Comparison of ENCODE assay signal across 16 cellular contexts in the genomic region with DNA sequence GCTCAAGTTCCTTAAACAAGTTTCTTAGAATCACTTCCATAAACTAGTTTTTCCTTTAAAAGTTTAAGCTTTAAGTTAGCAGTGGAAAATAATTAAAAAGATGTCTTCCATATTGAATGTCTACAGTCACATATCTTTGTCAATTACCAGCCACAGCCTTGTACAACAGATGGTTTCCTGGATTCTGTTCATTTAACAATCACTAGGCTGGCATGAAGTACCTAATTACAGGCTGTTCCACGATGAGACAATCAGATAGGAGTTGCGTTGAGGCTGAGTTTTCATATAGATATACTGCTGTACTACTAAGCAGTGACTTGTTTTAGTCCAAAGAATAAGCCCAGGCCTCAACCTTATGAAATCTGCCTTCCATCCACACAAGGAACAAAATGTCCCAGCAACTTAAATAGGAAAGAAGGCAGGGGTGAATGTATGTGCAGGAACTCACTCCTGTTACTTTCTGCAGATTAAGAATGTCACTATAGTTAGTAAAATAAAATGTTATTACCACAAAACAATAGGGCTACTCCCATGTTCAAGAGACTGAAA.
DNase-seq lines count a peak whose midpoint lies in the region; ATAC-seq and TF ChIP-seq lines count a peak whose summit lies in the region.
"Had no signal": no experiment of that assay in that cellular context is flagged by ENCODE, and none has a peak within 500 bp of the region (broad histone marks: within the 10 kb centered on the region; RNA-seq: fewer than 3 reads in every experiment).

No MANE protein-coding gene starts in this region.

- ATAC-seq in GM21526 (IDR thresholded peaks at IDR 0.05; ENCODE audit: low FRiP score, unreplicated experiment) = no peak
- ATAC-seq: left lung; stimulated activated effector memory CD8-positive, alpha-beta T cell treated with anti-CD3 and anti-CD28 coated beads, Interleukin-12 subunit alpha, Interleukin-12 subunit beta, amount 100 ng/mL, for 72 hours had no signal

- in situ Hi-C loops in transverse colon (cut with MboI; ENCODE audit: low pct_ligation_motif_present in 1 of 4, low pct_unique_long_range_greater_than_20kb in 1 of 4, low sequenced_read_pairs in 3 of 4) = no loop called here

- no peak for TF ChIP-seq EP300 in transverse colon (IDR thresholded peaks at IDR 0.05; ENCODE audit: low read depth)

- no peak for TF ChIP-seq POLR2A in transverse colon (IDR thresholded peaks at IDR 0.05)

- H3K4me1 ChIP-seq in transverse colon = peaks cover 0 to 31% (median 4%) of the 10 kb centered on the region in 4 donors
- H3K4me1 ChIP-seq: left lung, testis had no signal

- H3K27me3 ChIP-seq in transverse colon = no peaks in the 10 kb centered on the region
- H3K27me3 ChIP-seq: left lung, testis had no signal

- no peak overlapping the region for H3K4me3 ChIP-seq in transverse colon
- H3K4me3 ChIP-seq: left lung, testis had no signal

- TF ChIP-seq CTCF in transverse colon (IDR thresholded peaks at IDR 0.05) = no peak

- intact Hi-C loops in transverse colon (cut with DNase I; ENCODE audit: low total_unique reads) = no loop called here

- peaks cover 0 to 14% (median 2%) of the 10 kb centered on the region in 4 donors for H3K36me3 ChIP-seq in transverse colon

- peak overlapping the region in 3 of 4 donors; percentile 5 to 28 (median 13) for H3K27ac ChIP-seq in transverse colon
- H3K27ac ChIP-seq: left lung, testis had no signal

- peak; percentile 36 for DNase-seq in NCI-H748 (lab: John Stamatoyannopoulos, UW; ENCODE audit: unreplicated experiment)
- DNase-seq in NCI-H748 treated with DMSO at 0.1 percent for 48 hours (lab: John Stamatoyannopoulos, UW) = no peak
- DNase-seq in NCI-H2171 (lab: John Stamatoyannopoulos, UW) = peak; percentile 46
- peak; percentile 54 for DNase-seq in cerebellar cortex (ENCODE audit: low spot score)
- DNase-seq in transverse colon = no peak
- DNase-seq in mucosa of gallbladder (ENCODE audit: low spot score) = no peak
- no peak for DNase-seq in DMS79 (lab: John Stamatoyannopoulos, UW)
- DNase-seq: activated CD4-positive, alpha-beta T cell treated with anti-CD3 and anti-CD28 coated beads, Interleukin-2, amount 50 U/mL, for 4 hours; activated T-cell treated with anti-CD3 and anti-CD28 coated beads, Interleukin-2, amount 50 U/mL, for 1 hour; left lung; NCI-H2107; retina; stimulated activated CD4-positive, alpha-beta T cell treated with anti-CD3 and anti-CD28 coated beads, Interleukin-15, amount 100 ng/mL, for 24 hours; testis had no signal

- H3K9me3 ChIP-seq in transverse colon = no peaks in the 10 kb centered on the region
- H3K9me3 ChIP-seq: left lung, testis had no signal

- WGBS in transverse colon (ENCODE audit: low coverage in 1 of 2), 2 donors = 48 to 55% methylated on average over 2 of the region's 2 CpGs

Comparison
In these comparisons a context has a peak if more than half of its experiments do, and no peak if none do; other contexts are left out.
1. DNase-seq: peak in NCI-H748 (single experiment), NCI-H2171 (single experiment) and cerebellar cortex (single experiment); none in NCI-H748 treated with DMSO at 0.1 percent for 48 hours (single experiment), transverse colon (single experiment), mucosa of gallbladder (single experiment) and DMS79 (single experiment).